ENCODE assay signal across 8 cellular contexts in the genomic region with DNA sequence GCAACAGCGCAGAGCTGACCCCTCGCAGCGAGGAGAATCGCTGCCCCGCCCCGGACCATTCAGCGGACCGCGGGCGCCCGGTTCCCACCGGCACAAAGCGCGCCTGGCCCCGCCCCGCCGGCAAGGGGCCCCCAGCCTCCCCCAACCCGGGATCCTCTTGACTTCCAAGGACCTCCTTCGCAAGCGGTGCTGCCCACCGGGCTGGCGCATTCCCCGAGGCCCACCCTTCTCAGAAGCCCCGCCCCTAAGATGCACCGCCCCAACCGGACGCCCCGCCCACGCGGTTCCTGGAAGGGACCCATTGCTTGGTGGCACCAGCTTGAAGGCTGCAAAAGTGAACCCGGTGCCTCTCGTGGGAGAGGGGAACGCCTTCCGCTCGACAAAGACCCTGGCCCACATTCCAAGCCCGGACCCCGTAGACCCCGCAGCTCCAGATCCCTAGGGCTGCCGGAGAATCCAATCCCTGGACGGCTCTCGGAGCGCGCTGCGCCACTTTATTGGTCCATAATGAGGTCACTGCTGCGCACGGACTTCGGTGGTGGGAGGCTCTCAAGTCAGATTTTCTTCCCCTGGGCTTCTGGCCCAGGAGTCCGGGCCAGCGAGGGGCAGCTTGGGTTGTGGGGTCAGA. TPM values are rescaled to one million over a fixed set of nuclear protein-coding genes. Genes with fewer than 3 reads are reported as not detected.
DNase-seq lines count a peak whose midpoint lies in the region; ATAC-seq lines count a peak whose summit lies in the region.

No MANE protein-coding gene starts in this region.

- peak; percentile 56 for DNase-seq in activated CD4-positive, CD25-positive, alpha-beta regulatory T cell treated with anti-CD3 and anti-CD28 coated beads, Interleukin-2, amount 50 U/mL, for 72 hours
- peak; percentile 51 to 85 for DNase-seq in NCI-H526 (lab: John Stamatoyannopoulos, UW)
- DNase-seq in activated gamma-delta T cell treated with Interleukin-2 at 50 U/mL for 16 hours: peak; percentile 17
- peak; percentile 75 for DNase-seq in myocyte (ENCODE audit: low read depth)
- DNase-seq in LoVo (ENCODE audit: low spot score): no peak
- no peak for DNase-seq in SIG-M5 (lab: John Stamatoyannopoulos, UW)

- ATAC-seq in activated CD4-positive, CD25-positive, alpha-beta regulatory T cell treated with anti-CD3 and anti-CD28 coated beads, Interleukin-2, amount 50 U/mL, for 24 hours: no peak
- no peak for ATAC-seq in HG03135 (IDR thresholded peaks at IDR 0.05; ENCODE audit: unreplicated experiment)

RNA-seq across cellular contexts. Expression of a gene that starts 2.0 kb away (rescaled TPM):
- not detected in 2 replicates for total RNA-seq in myocyte
- polyA plus RNA-seq in myocyte (2012): not detected

RNA-seq across cellular contexts. Expression of a gene that starts 10.2 kb away (rescaled TPM):
- 180 and 182 TPM in 2 replicates for total RNA-seq in myocyte
- 68.8 TPM for polyA plus RNA-seq in myocyte (2012)

RNA-seq across cellular contexts. Expression of a gene that starts 14.9 kb away (rescaled TPM):
- 192 and 339 TPM in 2 replicates for total RNA-seq in myocyte
- polyA plus RNA-seq in myocyte (2012): 66.5 TPM

RNA-seq across cellular contexts. Expression of a gene that starts 40.1 kb away (rescaled TPM):
- 0.36 and 0.86 TPM in 2 replicates for total RNA-seq in myocyte
- 0.54 TPM for polyA plus RNA-seq in myocyte (2012)

RNA-seq across cellular contexts. Expression of a gene that starts 46.6 kb away (rescaled TPM):
- total RNA-seq in myocyte: 148 and 160 TPM in 2 replicates
- 504 TPM for polyA plus RNA-seq in myocyte (2012)

Comparison
In these comparisons a context has a peak if more than half of its experiments do, and no peak if none do; other contexts are left out.
1. DNase-seq: peak in activated CD4-positive, CD25-positive, alpha-beta regulatory T cell treated with anti-CD3 and anti-CD28 coated beads, Interleukin-2, amount 50 U/mL, for 72 hours (single experiment), NCI-H526 (2 of 2), activated gamma-delta T cell treated with Interleukin-2 at 50 U/mL for 16 hours (single experiment) and myocyte (single experiment); none in LoVo (single experiment) and SIG-M5 (single experiment).